Comparison of ENCODE assay signal across 8 cellular contexts in genomic region chr15:90300988-90301715, GRCh38. TPM values are rescaled to one million over a fixed set of nuclear protein-coding genes. Genes with fewer than 3 reads are reported as not detected.
A peak's percentile ranks its signal among the peaks of the same experiment; 100 is the strongest.
DNase-seq lines count a peak whose midpoint lies in the region; ATAC-seq, FAIRE-seq and TF ChIP-seq lines count a peak whose summit lies in the region.

No MANE protein-coding gene starts in this region.

- H3K9me3 ChIP-seq in WERI-Rb-1 (ENCODE audit: severe bottlenecking) = no peaks in the 10 kb centered on the region

- FAIRE-seq in D721Med (lab: Jason Lieb, UNC) = no peak

- no peak for TF ChIP-seq POLR2A in GM18505 (IDR thresholded peaks at IDR 0.05; ENCODE audit: borderline replicate concordance, extremely low read depth, insufficient read depth, insufficient read length)

- H3K36me3 ChIP-seq in WERI-Rb-1 = no peaks in the 10 kb centered on the region

- ATAC-seq in left lobe of liver (peak; percentile 57), GM18505 (IDR thresholded peaks at IDR 0.05; ENCODE audit: unreplicated experiment) (no peak), HG02763 (IDR thresholded peaks at IDR 0.05; ENCODE audit: unreplicated experiment) (no peak)

- no peak for DNase-seq in D721Med (ENCODE audit: insufficient read length, low spot score)
- DNase-seq in KBM-7 = peak; percentile 58
- DNase-seq in WERI-Rb-1 = peak; percentile 81
- DNase-seq in cardiac fibroblast (ENCODE audit: low read depth in 2 of 2) = peak; percentile 51 to 65
- DNase-seq in left lobe of liver (ENCODE audit: low spot score) = no peak
- peak; percentile 38 for DNase-seq in stimulated activated CD8-positive, alpha-beta memory T cell treated with anti-CD3 and anti-CD28 coated beads, Interleukin-15, amount 100 ng/mL, for 1 hour (ENCODE audit: low read depth)

- no peaks in the 10 kb centered on the region for H3K27me3 ChIP-seq in WERI-Rb-1 (ENCODE audit: insufficient read depth, low read depth, severe bottlenecking)

- in situ Hi-C loops in KBM-7 (cut with MboI; ENCODE audit: low pct_unique_long_range_greater_than_20kb, low sequenced_read_pairs) = no loop called here

- TF ChIP-seq CTCF in D721Med (IDR thresholded peaks at IDR 0.05; ENCODE audit: insufficient read depth, missing control alignments) = peak; percentile 69
- peak; percentile 91 for TF ChIP-seq CTCF in WERI-Rb-1 (IDR thresholded peaks at IDR 0.05; ENCODE audit: low read depth, low read length)
- peak; percentile 92 for TF ChIP-seq CTCF in cardiac fibroblast (IDR thresholded peaks at IDR 0.05; ENCODE audit: low read depth, low read length)

- H3K27ac ChIP-seq in WERI-Rb-1 = no peak overlapping the region

- H3K4me3 ChIP-seq in WERI-Rb-1 (ENCODE audit: low read depth, low read length) = no peak overlapping the region
- no peak overlapping the region for H3K4me3 ChIP-seq in cardiac fibroblast (replicated peaks in 1 of 2; ENCODE audit: low read depth in 2 of 2, low read length in 2 of 2)

RNA-seq across cellular contexts. Expression of gene NGRN, which starts 35.7 kb away (rescaled TPM):
- 26.7 TPM for total RNA-seq in left lobe of liver

RNA-seq across cellular contexts. Expression of gene ZNF774, which starts 50.9 kb away (rescaled TPM):
- total RNA-seq in left lobe of liver = 1.4 TPM

RNA-seq across cellular contexts. Expression of gene TTLL13, which starts 51.8 kb away (rescaled TPM):
- 0.15 TPM for total RNA-seq in left lobe of liver

Comparison
In these comparisons a context has a peak if more than half of its experiments do, and no peak if none do; other contexts are left out.
1. DNase-seq: peak in KBM-7 (single experiment), WERI-Rb-1 (single experiment), cardiac fibroblast (2 of 2) and stimulated activated CD8-positive, alpha-beta memory T cell treated with anti-CD3 and anti-CD28 coated beads, Interleukin-15, amount 100 ng/mL, for 1 hour (single experiment); none in D721Med (single experiment) and left lobe of liver (single experiment).
2. Peak in every context shown above with its lines, with median percentiles within 50 percentile points of each other: CTCF ChIP-seq.